Comparison of ENCODE assay signal across 18 cellular contexts in the genomic region with DNA sequence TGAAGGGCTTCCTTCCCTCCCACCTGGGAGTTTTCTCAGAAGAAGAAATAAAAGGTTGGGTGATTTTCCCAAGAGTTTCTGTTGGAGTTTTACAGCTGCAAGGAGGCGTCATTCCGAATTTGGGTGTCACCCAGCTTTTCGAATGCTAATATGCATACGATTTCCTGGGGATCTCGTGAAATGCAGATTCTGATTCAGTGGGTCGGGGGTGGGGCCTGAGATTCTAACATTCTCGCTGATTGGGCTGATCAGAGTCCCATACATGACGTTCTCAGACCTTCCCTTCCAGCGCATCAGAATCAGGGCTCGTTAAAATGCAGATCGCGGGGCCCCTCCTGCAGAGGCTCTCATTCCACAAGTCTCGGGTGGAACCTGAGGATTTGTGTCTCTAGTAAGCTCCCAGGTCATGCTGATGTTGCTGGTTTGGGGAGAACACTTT.
DNase-seq lines count a peak whose midpoint lies in the region; ATAC-seq, FAIRE-seq and TF ChIP-seq lines count a peak whose summit lies in the region.
"Had no signal": no experiment of that assay in that cellular context is flagged by ENCODE, and none has a peak within 500 bp of the region (broad histone marks: within the 10 kb centered on the region; RNA-seq: fewer than 3 reads in every experiment).

No MANE protein-coding gene starts in this region.

- H3K9ac ChIP-seq in SK-N-MC (ENCODE audit: insufficient read length), result no peak overlapping the region
- peak overlapping the region; percentile 76 for H3K9ac ChIP-seq in iPS-15b (ENCODE audit: low read depth, low read length)
- H3K9ac ChIP-seq in HepG2 (ENCODE audit: insufficient read depth, low read depth, low read length), result no peak overlapping the region
- H3K9ac ChIP-seq: parathyroid adenoma had no signal

- intact Hi-C loops in HepG2 (cut with micrococcal nuclease; ENCODE audit: unreplicated experiment), result no loop called here

- WGBS in HepG2 (ENCODE audit: low lambda C conversion rate), result 96% methylated on average over 11 of the region's 13 CpGs

- no peak for TF ChIP-seq POLR2A in HepG2 (IDR thresholded peaks at IDR 0.05; ENCODE audit: insufficient read depth in 1 of 2, low read depth in 2 of 2, low read length in 2 of 2)

- H3K9me3 ChIP-seq in SK-N-MC (ENCODE audit: low read depth, low read length) (no peaks in the 10 kb centered on the region), iPS-15b (ENCODE audit: control insufficient read depth, insufficient read depth, low read length) (no peaks in the 10 kb centered on the region), HepG2 (ENCODE audit: low read length) (no peaks in the 10 kb centered on the region)
- H3K9me3 ChIP-seq: stomach had no signal

- peaks cover 39% of the 10 kb centered on the region for H3K4me1 ChIP-seq in iPS-15b (ENCODE audit: control insufficient read depth, insufficient read depth, low read length)
- H3K4me1 ChIP-seq in HepG2 (ENCODE audit: insufficient read depth, low read length), result peaks cover 29% of the 10 kb centered on the region
- H3K4me1 ChIP-seq: parathyroid adenoma had no signal

- H2AFZ ChIP-seq in HepG2 (ENCODE audit: low read length), result no peak overlapping the region
- H2AFZ ChIP-seq: parathyroid adenoma had no signal

- TF ChIP-seq EP300 in HepG2 (IDR thresholded peaks at IDR 0.05; ENCODE audit: low read depth in 2 of 2, low read length in 2 of 2), result no peak
- TF ChIP-seq EP300 in HepG2 (CRISPR knock-in tag; IDR thresholded peaks at IDR 0.05; ENCODE audit: borderline replicate concordance), result no peak

- H3K4me3 ChIP-seq in SK-N-MC (peak overlapping the region; percentile 10), iPS-15b (ENCODE audit: low read depth, low read length) (peak overlapping the region; percentile 52), HepG2 (replicated peaks in 1 of 3; ENCODE audit: insufficient read depth in 1 of 3, low read depth in 2 of 3, low read length in 3 of 3) (no peak overlapping the region)
- H3K4me3 ChIP-seq: stomach had no signal

- H3K79me2 ChIP-seq in HepG2 (ENCODE audit: insufficient read depth, low read length), result no peaks in the 10 kb centered on the region
- H3K79me2 ChIP-seq: parathyroid adenoma had no signal

- in situ Hi-C loops in HepG2 (cut with HindIII; ENCODE audit: extremely low pct_ligation_motif_present, low pct_unique_long_range_greater_than_20kb), result no loop called here
- in situ Hi-C loops in ACHN (cut with HindIII; ENCODE audit: low pct_ligation_motif_present, low pct_unique_long_range_greater_than_20kb, low sequenced_read_pairs), result no loop called here

- TF ChIP-seq CTCF in HepG2 (CRISPR knock-in tag; IDR thresholded peaks at IDR 0.05), result no peak

- peaks cover 6% of the 10 kb centered on the region for H3K27me3 ChIP-seq in iPS-15b (ENCODE audit: control insufficient read depth, insufficient read depth, low read length)
- H3K27me3 ChIP-seq in HepG2 (ENCODE audit: control insufficient read depth in 1 of 2, insufficient read depth in 2 of 2, low read length in 2 of 2), result no peaks in the 10 kb centered on the region
- H3K27me3 ChIP-seq: stomach had no signal

- TF ChIP-seq RAD21 in HepG2 (CRISPR knock-in tag; IDR thresholded peaks at IDR 0.05), result no peak

- no peak for FAIRE-seq in HepG2 (lab: Jason Lieb, UNC)
- FAIRE-seq: islet of Langerhans had no signal

- CTCF ChIA-PET in HepG2 (lab: Yijun Ruan, JAX; ENCODE audit: low intra/inter-chr PET ratio, low total read pairs), result no interaction called here

- H4K20me1 ChIP-seq in HepG2 (ENCODE audit: insufficient read depth, low read length), result no peaks in the 10 kb centered on the region

- H3K27ac ChIP-seq in SK-N-MC (peak overlapping the region; percentile 77), HepG2 (ENCODE audit: extremely low read length, insufficient read depth, low read length) (no peak overlapping the region)
- H3K27ac ChIP-seq: parathyroid adenoma, stomach had no signal

- no peaks in the 10 kb centered on the region for H3K36me3 ChIP-seq in SK-N-MC (ENCODE audit: insufficient read depth, low read length)
- no peaks in the 10 kb centered on the region for H3K36me3 ChIP-seq in iPS-15b (ENCODE audit: control insufficient read depth, insufficient read depth, low read length)
- H3K36me3 ChIP-seq in HepG2 (replicated peaks in 1 of 2; ENCODE audit: control insufficient read depth in 1 of 2, insufficient read depth in 2 of 2, low read length in 2 of 2), result no peaks in the 10 kb centered on the region
- H3K36me3 ChIP-seq: stomach had no signal

- H3K4me2 ChIP-seq in HepG2 (ENCODE audit: low read depth, low read length), result no peak overlapping the region

- no TSS peak for BruUV-seq in HepG2 (replicated peaks; lab: Mats Ljungman, UMichigan)

- no peak for ATAC-seq in HepG2
- ATAC-seq: naive thymus-derived CD8-positive, alpha-beta T cell had no signal

- POLR2A ChIA-PET in HepG2 (lab: Yijun Ruan, JAX), result no interaction called here

- peak; percentile 46 for DNase-seq in EH (ENCODE audit: low read depth)
- DNase-seq in SK-N-MC (ENCODE audit: low read depth, low spot score), result no peak
- peak; percentile 19 for DNase-seq in retina
- DNase-seq in HepG2 (ENCODE audit: low spot score), result no peak
- no peak for DNase-seq in ACHN
- no peak for DNase-seq in NCI-H446 (lab: John Stamatoyannopoulos, UW)
- no peak for DNase-seq in NCI-H1048 (lab: John Stamatoyannopoulos, UW)
- DNase-seq: activated CD4-positive, alpha-beta T cell treated with anti-CD3 and anti-CD28 coated beads, Interleukin-2, amount 50 U/mL, for 1 hour; activated gamma-delta T cell; CD8-positive, alpha-beta memory T cell; naive thymus-derived CD8-positive, alpha-beta T cell; NCI-H1417; NCI-H526; Right ventricle myocardium superior; stomach had no signal

TF ChIP-seq in HepG2, 621 proteins besides CTCF, POLR2A, EP300 and RAD21:
- TF ChIP-seq, protein P1, sequence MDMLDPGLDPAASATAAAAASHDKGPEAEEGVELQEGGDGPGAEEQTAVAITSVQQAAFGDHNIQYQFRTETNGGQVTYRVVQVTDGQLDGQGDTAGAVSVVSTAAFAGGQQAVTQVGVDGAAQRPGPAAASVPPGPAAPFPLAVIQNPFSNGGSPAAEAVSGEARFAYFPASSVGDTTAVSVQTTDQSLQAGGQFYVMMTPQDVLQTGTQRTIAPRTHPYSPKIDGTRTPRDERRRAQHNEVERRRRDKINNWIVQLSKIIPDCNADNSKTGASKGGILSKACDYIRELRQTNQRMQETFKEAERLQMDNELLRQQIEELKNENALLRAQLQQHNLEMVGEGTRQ (IDR thresholded peaks at IDR 0.05; ENCODE audit: low read depth, low read length), result no peak
- TF ChIP-seq, protein P1 (CRISPR knock-in tag; IDR thresholded peaks at IDR 0.05; ENCODE audit: borderline replicate concordance), result no peak
- TF ChIP-seq PTBP1 (IDR thresholded peaks at IDR 0.05; ENCODE audit: low read depth, low read length, poor library complexity, severe bottlenecking), result no peak
TF ChIP-seq in HepG2: peak in this region for 0.

Comparison
In these comparisons a context has a peak if more than half of its experiments do, and no peak if none do; other contexts are left out.
1. DNase-seq: peak in EH (single experiment) and retina (single experiment); none in SK-N-MC (single experiment), HepG2 (single experiment), ACHN (single experiment), NCI-H446 (0 of 2) and NCI-H1048 (single experiment).
2. H3K4me3 ChIP-seq: peak in SK-N-MC (single experiment) and iPS-15b (single experiment); none in HepG2 (0 of 3).